Comparison of ENCODE assay signal across 26 cellular contexts in genomic region chr2:126881591-126881990, GRCh38. TPM values are rescaled to one million over a fixed set of nuclear protein-coding genes. Genes with fewer than 3 reads are reported as not detected.
"Had no signal": no experiment of that assay in that cellular context is flagged by ENCODE, and none has a peak within 500 bp of the region (broad histone marks: within the 10 kb centered on the region; RNA-seq: fewer than 3 reads in every experiment).

No MANE protein-coding gene starts in this region.

- H3K36me3 Mint-ChIP-seq: activated naive CD8-positive, alpha-beta T cell treated with anti-CD3 and anti-CD28 coated beads, Interleukin-2, amount 10 ng/mL, durations not matched to agents 7 days and 5 days had no signal

- DNase-seq: activated CD4-positive, alpha-beta T cell treated with anti-CD3 and anti-CD28 coated beads for 48 hours; activated CD4-positive, alpha-beta T cell treated with anti-CD3 and anti-CD28 coated beads, Interleukin-2, amount 50 U/mL, for 4 hours; activated CD4-positive, CD25-positive, alpha-beta regulatory T cell treated with anti-CD3 and anti-CD28 coated beads, Interleukin-2, amount 50 U/mL, for 72 hours; activated CD8-positive, alpha-beta T cell treated with anti-CD3 and anti-CD28 coated beads, Interleukin-2, amount 10 ng/mL, durations not matched to agents 7 days and 5 days; activated naive CD4-positive, alpha-beta T cell treated with anti-CD3 and anti-CD28 coated beads, Interleukin-2, amount 50 U/mL, for 16 hours; activated naive CD8-positive, alpha-beta T cell treated with anti-CD3 and anti-CD28 coated beads, Interleukin-2, amount 10 ng/mL, durations not matched to agents 7 days and 5 days; activated T-cell treated with anti-CD3 and anti-CD28 coated beads, Interleukin-2, amount 50 U/mL, for 72 hours; anterior cingulate cortex; caudate nucleus; MG63; MV-4-11; NCI-H1105; NCI-H1436; NCI-H1694 treated with DMSO at 0.1 percent for 48 hours; NCI-H2029 treated with DMSO at 0.1 percent for 48 hours; NCI-H345; NCI-H510A treated with DMSO at 0.1 percent for 48 hours; NCI-H69; NK-92 treated with Interleukin-12 subunit alpha and Interleukin-12 subunit beta, amount 100 ng/mL, for 24 hours; OCI-M1; SHP77 had no signal

- H3K4me3 ChIP-seq: adrenal gland, MG63, SJSA1 had no signal

- H3K4me3 Mint-ChIP-seq: activated CD8-positive, alpha-beta T cell treated with anti-CD3 and anti-CD28 coated beads, Interleukin-2, amount 10 ng/mL, durations not matched to agents 7 days and 5 days; activated naive CD8-positive, alpha-beta T cell treated with anti-CD3 and anti-CD28 coated beads, Interleukin-2, amount 10 ng/mL, durations not matched to agents 7 days and 5 days; activated T-cell treated with anti-CD3 and anti-CD28 coated beads, Interleukin-2, amount 50 U/mL, for 72 hours; T-helper 1 cell treated with Interleukin-12 subunit alpha and Interleukin-12 subunit beta and Interleukin-4 antibody, amounts not matched to agents 30 μg/mL and 1 μg/mL, for 36 hours; WTC11 had no signal

- H3K27ac ChIP-seq: adrenal gland, SJSA1 had no signal

- H3K9me3 ChIP-seq: adrenal gland, MG63, SJSA1 had no signal

- H3K27me3 Mint-ChIP-seq: activated naive CD8-positive, alpha-beta T cell treated with anti-CD3 and anti-CD28 coated beads, Interleukin-2, amount 10 ng/mL, durations not matched to agents 7 days and 5 days had no signal

- ATAC-seq: activated CD8-positive, alpha-beta T cell treated with anti-CD3 and anti-CD28 coated beads, Interleukin-2, amount 10 ng/mL, durations not matched to agents 7 days and 5 days; activated T-cell treated with anti-CD3 and anti-CD28 coated beads, Interleukin-2, amount 50 U/mL, for 72 hours; Panc1; WTC11 had no signal

- H3K27ac Mint-ChIP-seq: activated CD8-positive, alpha-beta T cell treated with anti-CD3 and anti-CD28 coated beads, Interleukin-2, amount 10 ng/mL, durations not matched to agents 7 days and 5 days; activated naive CD8-positive, alpha-beta T cell treated with anti-CD3 and anti-CD28 coated beads, Interleukin-2, amount 10 ng/mL, durations not matched to agents 7 days and 5 days; activated T-cell treated with anti-CD3 and anti-CD28 coated beads, Interleukin-2, amount 50 U/mL, for 72 hours; T-helper 1 cell treated with Interleukin-12 subunit alpha and Interleukin-12 subunit beta and Interleukin-4 antibody, amounts not matched to agents 30 μg/mL and 1 μg/mL, for 36 hours; WTC11 had no signal

- H3K4me1 ChIP-seq: adrenal gland had no signal

- H3K9me3 Mint-ChIP-seq: activated T-cell treated with anti-CD3 and anti-CD28 coated beads, Interleukin-2, amount 50 U/mL, for 72 hours; T-helper 1 cell treated with Interleukin-12 subunit alpha and Interleukin-12 subunit beta and Interleukin-4 antibody, amounts not matched to agents 30 μg/mL and 1 μg/mL, for 36 hours had no signal

- H3K27me3 ChIP-seq: adrenal gland, MG63 had no signal

RNA-seq across cellular contexts. Expression of gene TEX51, which starts 17.1 kb away (rescaled TPM):
- total RNA-seq: activated CD8-positive, alpha-beta T cell treated with anti-CD3 and anti-CD28 coated beads, Interleukin-2, amount 10 ng/mL, durations not matched to agents 7 days and 5 days; activated naive CD8-positive, alpha-beta T cell treated with anti-CD3 and anti-CD28 coated beads, Interleukin-2, amount 10 ng/mL, durations not matched to agents 7 days and 5 days; activated T-cell treated with anti-CD3 and anti-CD28 coated beads, Interleukin-2, amount 50 U/mL, for 72 hours; adrenal gland; SJSA1; WTC11 had no signal
- polyA plus RNA-seq: adrenal gland had no signal
